Comparison of ENCODE assay signal across 19 cellular contexts in genomic region chr2:30577151-30577550, GRCh38.
DNase-seq lines count a peak whose midpoint lies in the region; ATAC-seq and TF ChIP-seq lines count a peak whose summit lies in the region.
"Had no signal": no experiment of that assay in that cellular context is flagged by ENCODE, and none has a peak within 500 bp of the region (broad histone marks: within the 10 kb centered on the region; RNA-seq: fewer than 3 reads in every experiment).

No MANE protein-coding gene starts in this region.

- no peak overlapping the region for H3K9ac ChIP-seq in mammary epithelial cell (ENCODE audit: insufficient read depth, low read length)
- H3K9ac ChIP-seq: BLaER1 had no signal

- CTCF ChIA-PET in CD8-positive, alpha-beta memory T cell (lab: Charles Lee), result no interaction called here
- CTCF ChIA-PET in mammary epithelial cell (lab: Charles Lee; ENCODE audit: low non-redundant PET), result no interaction called here

- ATAC-seq in GM23338 (peak; percentile 47; the same call in 2 of the 3 replicates), left lung (peak; percentile 36)
- ATAC-seq in stimulated activated naive B cell treated with anti-CD40 and anti-IgM and Interleukin-4, amounts not matched to agents 10 μg/mL and 1 μg/mL and 100 μg/mL, for 72 hours (replicated peaks), result no peak
- ATAC-seq in activated T-cell treated with anti-CD3 and anti-CD28 coated beads, Interleukin-2, amount 50 U/mL, for 72 hours (replicated peaks in 1 of 2), result no peak
- ATAC-seq: GM12878 had no signal

- H3K4me1 Mint-ChIP-seq in GM23338, result peaks cover 39% of the 10 kb centered on the region
- H3K4me1 Mint-ChIP-seq in CD8-positive, alpha-beta memory T cell, result peaks cover 0 to 7% (median 5%) of the 10 kb centered on the region in 3 donors
- peaks cover 21 to 43% of the 10 kb centered on the region in 2 donors for H3K4me1 Mint-ChIP-seq in stimulated activated naive B cell treated with anti-CD40 and anti-IgM and Interleukin-4, amounts not matched to agents 10 μg/mL and 1 μg/mL and 100 μg/mL, for 72 hours
- peaks cover 6% of the 10 kb centered on the region for H3K4me1 Mint-ChIP-seq in activated T-cell treated with anti-CD3 and anti-CD28 coated beads, Interleukin-2, amount 50 U/mL, for 72 hours (ENCODE audit: low read depth)

- H3K9me2 ChIP-seq in GM23338 (ENCODE audit: insufficient read depth), result no peaks in the 10 kb centered on the region

- BruUV-seq in mammary epithelial cell (replicated peaks; lab: Mats Ljungman, UMichigan), result no TSS peak

- no peaks in the 10 kb centered on the region for H3F3A ChIP-seq in GM23338 (replicated peaks; ENCODE audit: low read depth)

- no peaks in the 10 kb centered on the region for H3K79me2 ChIP-seq in GM23338 (replicated peaks; ENCODE audit: insufficient read depth)
- no peaks in the 10 kb centered on the region for H3K79me2 ChIP-seq in mammary epithelial cell (ENCODE audit: insufficient read depth, low read length)

- peaks cover 41% of the 10 kb centered on the region for H3K4me1 ChIP-seq in GM23338 (ENCODE audit: insufficient read depth)
- H3K4me1 ChIP-seq in left lung, result peaks cover 0 to 2% of the 10 kb centered on the region in 2 donors
- no peaks in the 10 kb centered on the region for H3K4me1 ChIP-seq in CD8-positive, alpha-beta memory T cell (ENCODE audit: insufficient read depth, low read length)
- no peaks in the 10 kb centered on the region for H3K4me1 ChIP-seq in mammary epithelial cell (ENCODE audit: insufficient read depth, low read length)
- H3K4me1 ChIP-seq: BLaER1 had no signal

- POLR2A ChIA-PET in CD8-positive, alpha-beta memory T cell (lab: Charles Lee), result no interaction called here

- H3K27me3 Mint-ChIP-seq in GM23338 (ENCODE audit: insufficient read depth, low read depth, poor library complexity), result no peaks in the 10 kb centered on the region
- no peaks in the 10 kb centered on the region for H3K27me3 Mint-ChIP-seq in CD8-positive, alpha-beta memory T cell
- no peaks in the 10 kb centered on the region for H3K27me3 Mint-ChIP-seq in stimulated activated naive B cell treated with anti-CD40 and anti-IgM and Interleukin-4, amounts not matched to agents 10 μg/mL and 1 μg/mL and 100 μg/mL, for 72 hours
- H3K27me3 Mint-ChIP-seq in activated T-cell treated with anti-CD3 and anti-CD28 coated beads, Interleukin-2, amount 50 U/mL, for 72 hours (ENCODE audit: low read depth), result no peaks in the 10 kb centered on the region
- H3K27me3 Mint-ChIP-seq: CD4-positive, alpha-beta memory T cell had no signal

- H3K9me3 Mint-ChIP-seq in GM23338, result no peaks in the 10 kb centered on the region
- no peaks in the 10 kb centered on the region for H3K9me3 Mint-ChIP-seq in CD8-positive, alpha-beta memory T cell
- H3K9me3 Mint-ChIP-seq in stimulated activated naive B cell treated with anti-CD40 and anti-IgM and Interleukin-4, amounts not matched to agents 10 μg/mL and 1 μg/mL and 100 μg/mL, for 72 hours, result no peaks in the 10 kb centered on the region
- H3K9me3 Mint-ChIP-seq in activated T-cell treated with anti-CD3 and anti-CD28 coated beads, Interleukin-2, amount 50 U/mL, for 72 hours, result no peaks in the 10 kb centered on the region
- H3K9me3 Mint-ChIP-seq: CD14-positive monocyte; CD4-positive, alpha-beta memory T cell had no signal

- intact Hi-C loops in left lung (cut with DNase I), result no loop called here
- intact Hi-C loops in mammary epithelial cell (cut with micrococcal nuclease), result no loop called here

- no peak overlapping the region for H3K4me3 ChIP-seq in GM23338
- no peak overlapping the region for H3K4me3 ChIP-seq in WERI-Rb-1 (ENCODE audit: low read depth, low read length)
- H3K4me3 ChIP-seq in left lung, result no peak overlapping the region
- H3K4me3 ChIP-seq in retinal pigment epithelial cell (ENCODE audit: low read length), result no peak overlapping the region
- H3K4me3 ChIP-seq in CD8-positive, alpha-beta memory T cell (ENCODE audit: low read length), result no peak overlapping the region
- no peak overlapping the region for H3K4me3 ChIP-seq in mammary epithelial cell (replicated peaks in 1 of 3; ENCODE audit: insufficient read depth in 1 of 3, low read depth in 2 of 3, low read length in 3 of 3)
- H3K4me3 ChIP-seq: BLaER1, GM12878, HAP-1 had no signal

- TF ChIP-seq CTCF in GM23338 (conservative IDR thresholded peaks at IDR 0.05; ENCODE audit: low read depth in 2 of 2) (no peak), WERI-Rb-1 (IDR thresholded peaks at IDR 0.05; ENCODE audit: low read depth, low read length) (no peak), left lung (IDR thresholded peaks at IDR 0.05) (no peak), retinal pigment epithelial cell (conservative IDR thresholded peaks at IDR 0.05; ENCODE audit: low read depth, low read length) (peak; percentile 1), mammary epithelial cell (conservative IDR thresholded peaks at IDR 0.05 in 1 of 2, IDR thresholded peaks at IDR 0.05 in 1 of 2; ENCODE audit: extremely low read depth in 1 of 2, insufficient read depth in 1 of 2, low read depth in 1 of 2, low read length in 2 of 2) (no peak)

- H2AFZ ChIP-seq in GM23338 (no peak overlapping the region), mammary epithelial cell (ENCODE audit: low read depth, low read length) (no peak overlapping the region)

- H3K27ac ChIP-seq in GM23338 (ENCODE audit: low read depth) (no peak overlapping the region), WERI-Rb-1 (no peak overlapping the region), left lung (no peak overlapping the region), mammary epithelial cell (ENCODE audit: insufficient read depth, low read depth, low read length) (no peak overlapping the region)
- no peak overlapping the region for H3K27ac ChIP-seq in CD8-positive, alpha-beta memory T cell (ENCODE audit: low read depth, low read length)
- H3K27ac ChIP-seq: BLaER1 had no signal

- peak; percentile 54 for DNase-seq in GM23338 (ENCODE audit: low spot score)
- DNase-seq in WERI-Rb-1, result peak; percentile 28
- no peak for DNase-seq in left lung
- DNase-seq in retinal pigment epithelial cell (ENCODE audit: low read depth), result peak; percentile 36
- DNase-seq in CD8-positive, alpha-beta memory T cell, result no peak
- no peak for DNase-seq in stimulated activated naive B cell treated with anti-CD40 and anti-IgM and Interleukin-4, amounts not matched to agents 10 μg/mL and 1 μg/mL and 100 μg/mL, for 72 hours
- DNase-seq in activated T-cell treated with anti-CD3 and anti-CD28 coated beads, Interleukin-2, amount 50 U/mL, for 72 hours, result no peak
- no peak for DNase-seq in mammary epithelial cell
- DNase-seq: 8988T; Calu3; CD4-positive, alpha-beta memory T cell; DMS 273 treated with DMSO at 0.1 percent for 48 hours; DMS53; DND-41; EL had no signal

- H3K4me2 ChIP-seq in GM23338 (no peak overlapping the region), mammary epithelial cell (ENCODE audit: insufficient read depth, low read depth, low read length) (no peak overlapping the region)
- H3K4me2 ChIP-seq: BLaER1 had no signal

- dilution Hi-C loops in mammary epithelial cell (cut with HindIII; ENCODE audit: low sequenced_read_pairs), result loop anchor here (10.0 kb wide), 1 partner anchor 88 kb away; no protein-coding TSS in a partner anchor

- in situ Hi-C loops in mammary epithelial cell (cut with MboI; ENCODE audit: low sequenced_read_pairs in 2 of 2), result no loop called here

- H3K36me3 Mint-ChIP-seq in GM23338 (ENCODE audit: low read depth), result no peaks in the 10 kb centered on the region
- H3K36me3 Mint-ChIP-seq in CD8-positive, alpha-beta memory T cell, result peaks cover 0 to 14% (median 12%) of the 10 kb centered on the region in 3 donors
- H3K36me3 Mint-ChIP-seq in stimulated activated naive B cell treated with anti-CD40 and anti-IgM and Interleukin-4, amounts not matched to agents 10 μg/mL and 1 μg/mL and 100 μg/mL, for 72 hours, result peaks cover 16 to 35% of the 10 kb centered on the region in 2 donors
- peaks cover 0 to 8% of the 10 kb centered on the region in 2 donors for H3K36me3 Mint-ChIP-seq in activated T-cell treated with anti-CD3 and anti-CD28 coated beads, Interleukin-2, amount 50 U/mL, for 72 hours (ENCODE audit: insufficient read depth in 2 of 2)

- H3K27ac Mint-ChIP-seq in GM23338, result no peak overlapping the region
- no peak overlapping the region for H3K27ac Mint-ChIP-seq in CD8-positive, alpha-beta memory T cell
- no peak overlapping the region for H3K27ac Mint-ChIP-seq in stimulated activated naive B cell treated with anti-CD40 and anti-IgM and Interleukin-4, amounts not matched to agents 10 μg/mL and 1 μg/mL and 100 μg/mL, for 72 hours
- no peak overlapping the region for H3K27ac Mint-ChIP-seq in activated T-cell treated with anti-CD3 and anti-CD28 coated beads, Interleukin-2, amount 50 U/mL, for 72 hours
- H3K27ac Mint-ChIP-seq: CD14-positive monocyte; CD4-positive, alpha-beta memory T cell had no signal

- H3K9me3 ChIP-seq in WERI-Rb-1 (ENCODE audit: severe bottlenecking) (no peaks in the 10 kb centered on the region), left lung (no peaks in the 10 kb centered on the region), mammary epithelial cell (replicated peaks; ENCODE audit: insufficient read depth, low read length) (no peaks in the 10 kb centered on the region)
- no peaks in the 10 kb centered on the region for H3K9me3 ChIP-seq in CD8-positive, alpha-beta memory T cell (ENCODE audit: low read length)
- H3K9me3 ChIP-seq: BLaER1, HAP-1 had no signal

- 87% methylated on average over 4 of the region's 4 CpGs for WGBS in mammary epithelial cell (ENCODE audit: low coverage, missing lambda C conversion rate)

- no peaks in the 10 kb centered on the region; the same call in 1 of the 2 replicates for H4K20me1 ChIP-seq in GM23338 (replicated peaks; ENCODE audit: insufficient read depth)
- H4K20me1 ChIP-seq in mammary epithelial cell (ENCODE audit: insufficient read depth, low read length), result no peaks in the 10 kb centered on the region
- H4K20me1 ChIP-seq: BLaER1 had no signal

- H3K36me3 ChIP-seq in GM23338 (ENCODE audit: insufficient read depth) (no peaks in the 10 kb centered on the region), WERI-Rb-1 (no peaks in the 10 kb centered on the region), left lung (no peaks in the 10 kb centered on the region), mammary epithelial cell (ENCODE audit: insufficient read depth, low read length) (no peaks in the 10 kb centered on the region)
- no peaks in the 10 kb centered on the region for H3K36me3 ChIP-seq in CD8-positive, alpha-beta memory T cell (ENCODE audit: insufficient read depth, low read length)
- H3K36me3 ChIP-seq: HAP-1 had no signal

- H3K27me3 ChIP-seq in GM23338 (ENCODE audit: insufficient read depth) (no peaks in the 10 kb centered on the region), WERI-Rb-1 (ENCODE audit: insufficient read depth, low read depth, severe bottlenecking) (no peaks in the 10 kb centered on the region), left lung (no peaks in the 10 kb centered on the region), mammary epithelial cell (ENCODE audit: insufficient read depth, low read length) (no peaks in the 10 kb centered on the region)
- no peaks in the 10 kb centered on the region for H3K27me3 ChIP-seq in CD8-positive, alpha-beta memory T cell (ENCODE audit: insufficient read depth, low read length, poor library complexity, severe bottlenecking)
- H3K27me3 ChIP-seq: BLaER1 had no signal

- H3K4me3 Mint-ChIP-seq in GM23338, result no peak overlapping the region
- H3K4me3 Mint-ChIP-seq in CD8-positive, alpha-beta memory T cell, result no peak overlapping the region
- H3K4me3 Mint-ChIP-seq in stimulated activated naive B cell treated with anti-CD40 and anti-IgM and Interleukin-4, amounts not matched to agents 10 μg/mL and 1 μg/mL and 100 μg/mL, for 72 hours, result no peak overlapping the region
- no peak overlapping the region for H3K4me3 Mint-ChIP-seq in activated T-cell treated with anti-CD3 and anti-CD28 coated beads, Interleukin-2, amount 50 U/mL, for 72 hours
- H3K4me3 Mint-ChIP-seq: CD14-positive monocyte; CD4-positive, alpha-beta memory T cell had no signal

Comparison
In these comparisons a context has a peak if more than half of its experiments do, and no peak if none do; other contexts are left out.
1. ATAC-seq: peak in GM23338 (single experiment) and left lung (single experiment); none in stimulated activated naive B cell treated with anti-CD40 and anti-IgM and Interleukin-4, amounts not matched to agents 10 μg/mL and 1 μg/mL and 100 μg/mL, for 72 hours (0 of 2) and activated T-cell treated with anti-CD3 and anti-CD28 coated beads, Interleukin-2, amount 50 U/mL, for 72 hours (0 of 2).
2. DNase-seq: peak in GM23338 (single experiment), WERI-Rb-1 (single experiment) and retinal pigment epithelial cell (single experiment); none in left lung (0 of 2), CD8-positive, alpha-beta memory T cell (0 of 5), stimulated activated naive B cell treated with anti-CD40 and anti-IgM and Interleukin-4, amounts not matched to agents 10 μg/mL and 1 μg/mL and 100 μg/mL, for 72 hours (single experiment), activated T-cell treated with anti-CD3 and anti-CD28 coated beads, Interleukin-2, amount 50 U/mL, for 72 hours (0 of 2) and mammary epithelial cell (single experiment).